18 cellular contexts compared by ENCODE assay signal in the genomic region with DNA sequence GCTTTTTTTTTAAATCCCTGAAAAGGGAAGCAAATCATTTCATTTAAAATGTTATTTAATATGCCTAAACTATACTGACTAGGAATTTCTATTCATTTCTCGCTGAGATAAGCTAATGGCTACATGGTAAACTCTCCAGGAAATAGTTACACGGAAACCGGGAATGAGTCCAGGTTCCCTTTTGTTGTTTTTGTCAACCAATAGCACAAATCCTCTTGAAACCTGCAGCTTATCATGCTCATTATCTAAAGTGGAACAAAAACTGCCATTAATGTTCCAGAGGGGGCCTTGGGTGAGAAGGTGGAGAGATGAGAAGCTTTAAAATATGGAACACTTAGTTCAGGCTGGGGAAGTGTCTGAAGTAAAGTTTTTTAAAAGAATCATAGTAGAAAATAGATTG.
DNase-seq lines count a peak whose midpoint lies in the region; ATAC-seq and TF ChIP-seq lines count a peak whose summit lies in the region.
"Had no signal": no experiment of that assay in that cellular context is flagged by ENCODE, and none has a peak within 500 bp of the region (broad histone marks: within the 10 kb centered on the region; RNA-seq: fewer than 3 reads in every experiment).

No MANE protein-coding gene starts in this region.

- peaks cover 21% of the 10 kb centered on the region for H3F3A ChIP-seq in neural progenitor cell (ENCODE audit: low read depth)

- no peaks in the 10 kb centered on the region for H3K27me3 Mint-ChIP-seq in neural progenitor cell (ENCODE audit: insufficient read depth, low read depth)
- H3K27me3 Mint-ChIP-seq: activated B cell treated with CpG ODN at 0.5 μM for 24 hours; activated CD8-positive, alpha-beta memory T cell treated with anti-CD3 and anti-CD28 coated beads, Interleukin-2, amount 10 ng/mL, durations not matched to agents 7 days and 5 days; effector memory CD8-positive, alpha-beta T cell; stimulated activated naive CD8-positive, alpha-beta T cell treated with anti-CD3 and anti-CD28 coated beads, Interleukin-15, Interleukin-2, amounts not matched to agents 100 ng/mL and 50 ng/mL, for 24 hours had no signal

- DNase-seq in NCI-H146 treated with DMSO at 0.1 percent for 48 hours (lab: John Stamatoyannopoulos, UW; ENCODE audit: unreplicated experiment): peak; percentile 97
- peak; percentile 38 for DNase-seq in neural progenitor cell (ENCODE audit: low spot score)
- DNase-seq in ACHN: no peak
- no peak for DNase-seq in stimulated activated CD4-positive, alpha-beta T cell treated with anti-CD3 and anti-CD28 coated beads, Interleukin-4, amount 100 ng/mL, for 24 hours
- DNase-seq: activated B cell treated with CpG ODN at 0.5 μM for 24 hours; activated CD8-positive, alpha-beta memory T cell treated with anti-CD3 and anti-CD28 coated beads, Interleukin-2, amount 10 ng/mL, durations not matched to agents 7 days and 5 days; activated gamma-delta T cell; aorta; effector memory CD8-positive, alpha-beta T cell; foreskin keratinocyte; HFFc6; NCI-H446; Peyer's patch had no signal

- CTCF ChIA-PET in HEK293 (lab: Yijun Ruan, JAX): interaction anchor here (0.6 kb wide), 1 partner anchor 326 kb away, joined by 3 read pairs; no protein-coding TSS in a partner anchor

- H4K20me1 ChIP-seq in neural progenitor cell (ENCODE audit: low read depth): no peaks in the 10 kb centered on the region

- H3K4me3 ChIP-seq in HEK293 (ENCODE audit: low read depth, low read length) (no peak overlapping the region), neural progenitor cell (no peak overlapping the region)
- H3K4me3 ChIP-seq: Peyer's patch had no signal

- no peak overlapping the region for H3K4me3 Mint-ChIP-seq in neural progenitor cell
- H3K4me3 Mint-ChIP-seq: activated B cell treated with CpG ODN at 0.5 μM for 24 hours; activated CD8-positive, alpha-beta memory T cell treated with anti-CD3 and anti-CD28 coated beads, Interleukin-2, amount 10 ng/mL, durations not matched to agents 7 days and 5 days; effector memory CD8-positive, alpha-beta T cell; HFFc6; stimulated activated naive CD8-positive, alpha-beta T cell treated with anti-CD3 and anti-CD28 coated beads, Interleukin-15, Interleukin-2, amounts not matched to agents 100 ng/mL and 50 ng/mL, for 24 hours had no signal

- no peaks in the 10 kb centered on the region for H3K27me3 ChIP-seq in neural progenitor cell
- H3K27me3 ChIP-seq: foreskin keratinocyte, Peyer's patch had no signal

- H2AFZ ChIP-seq in neural progenitor cell (replicated peaks): no peak overlapping the region

- no peak for TF ChIP-seq CTCF in HEK293 (tag by site-specific recombination; IDR thresholded peaks at IDR 0.05)
- no peak for TF ChIP-seq CTCF in VCaP (conservative IDR thresholded peaks at IDR 0.05)
- TF ChIP-seq CTCF in neural progenitor cell (IDR thresholded peaks at IDR 0.05): no peak

- peaks cover 7% of the 10 kb centered on the region for H3K4me1 Mint-ChIP-seq in neural progenitor cell
- H3K4me1 Mint-ChIP-seq: activated B cell treated with CpG ODN at 0.5 μM for 24 hours; activated CD8-positive, alpha-beta memory T cell treated with anti-CD3 and anti-CD28 coated beads, Interleukin-2, amount 10 ng/mL, durations not matched to agents 7 days and 5 days had no signal

- no peaks in the 10 kb centered on the region for H3K79me2 ChIP-seq in neural progenitor cell (ENCODE audit: low read depth)

- H3K27ac Mint-ChIP-seq in neural progenitor cell: no peak overlapping the region
- H3K27ac Mint-ChIP-seq: activated B cell treated with CpG ODN at 0.5 μM for 24 hours; activated CD8-positive, alpha-beta memory T cell treated with anti-CD3 and anti-CD28 coated beads, Interleukin-2, amount 10 ng/mL, durations not matched to agents 7 days and 5 days; effector memory CD8-positive, alpha-beta T cell; HFFc6; stimulated activated naive CD8-positive, alpha-beta T cell treated with anti-CD3 and anti-CD28 coated beads, Interleukin-15, Interleukin-2, amounts not matched to agents 100 ng/mL and 50 ng/mL, for 24 hours had no signal

- H3K9ac ChIP-seq in neural progenitor cell: no peak overlapping the region

- ATAC-seq in GM18505 (IDR thresholded peaks at IDR 0.05; ENCODE audit: unreplicated experiment) (no peak), GM18502 (IDR thresholded peaks at IDR 0.05; ENCODE audit: poor library complexity, unreplicated experiment) (no peak)
- ATAC-seq: activated CD8-positive, alpha-beta memory T cell treated with anti-CD3 and anti-CD28 coated beads, Interleukin-2, amount 10 ng/mL, durations not matched to agents 7 days and 5 days; effector memory CD8-positive, alpha-beta T cell; foreskin keratinocyte had no signal

- POLR2A ChIA-PET in HEK293 (lab: Yijun Ruan, JAX): no interaction called here

- no peaks in the 10 kb centered on the region for H3K36me3 ChIP-seq in HEK293 (ENCODE audit: control insufficient read depth in 2 of 2, insufficient read depth in 1 of 2, low read length in 2 of 2)
- H3K36me3 ChIP-seq in neural progenitor cell: peaks cover 5% of the 10 kb centered on the region
- H3K36me3 ChIP-seq: Peyer's patch had no signal

- in situ Hi-C loops in ACHN (cut with HindIII; ENCODE audit: low pct_ligation_motif_present, low pct_unique_long_range_greater_than_20kb, low sequenced_read_pairs): no loop called here

- no peaks in the 10 kb centered on the region for H3K36me3 Mint-ChIP-seq in neural progenitor cell
- H3K36me3 Mint-ChIP-seq: activated CD8-positive, alpha-beta memory T cell treated with anti-CD3 and anti-CD28 coated beads, Interleukin-2, amount 10 ng/mL, durations not matched to agents 7 days and 5 days had no signal

- H3K4me2 ChIP-seq in neural progenitor cell: peak overlapping the region; percentile 61

- TF ChIP-seq POLR2A in GM18505 (IDR thresholded peaks at IDR 0.05; ENCODE audit: borderline replicate concordance, extremely low read depth, insufficient read depth, insufficient read length): no peak

- H3K9me3 ChIP-seq in HEK293 (ENCODE audit: control insufficient read depth, insufficient read depth, low read depth, low read length) (no peaks in the 10 kb centered on the region), neural progenitor cell (ENCODE audit: low read depth) (peaks cover 6% of the 10 kb centered on the region)
- H3K9me3 ChIP-seq: Peyer's patch had no signal

- H3K9me3 Mint-ChIP-seq in neural progenitor cell: peaks cover 15% of the 10 kb centered on the region
- H3K9me3 Mint-ChIP-seq: activated B cell treated with CpG ODN at 0.5 μM for 24 hours; effector memory CD8-positive, alpha-beta T cell; stimulated activated naive CD8-positive, alpha-beta T cell treated with anti-CD3 and anti-CD28 coated beads, Interleukin-15, Interleukin-2, amounts not matched to agents 100 ng/mL and 50 ng/mL, for 24 hours had no signal

- peaks cover 6% of the 10 kb centered on the region; the same call in 1 of the 2 replicates for H3K4me1 ChIP-seq in HEK293 (ENCODE audit: control insufficient read depth, insufficient read depth, low read length)
- H3K4me1 ChIP-seq in neural progenitor cell: peaks cover 24% of the 10 kb centered on the region
- H3K4me1 ChIP-seq: foreskin keratinocyte, Peyer's patch had no signal

- H3K27ac ChIP-seq in HEK293 (ENCODE audit: extremely low read depth, low read depth, low read length): no peak overlapping the region
- peak overlapping the region; percentile 47 for H3K27ac ChIP-seq in VCaP
- H3K27ac ChIP-seq in neural progenitor cell: peak overlapping the region; percentile 75
- H3K27ac ChIP-seq: foreskin keratinocyte, Peyer's patch had no signal

TF ChIP-seq in HEK293, 187 proteins besides CTCF, POLR2A, EP300 and RAD21 (continues in another document):
- TF ChIP-seq, protein P1, sequence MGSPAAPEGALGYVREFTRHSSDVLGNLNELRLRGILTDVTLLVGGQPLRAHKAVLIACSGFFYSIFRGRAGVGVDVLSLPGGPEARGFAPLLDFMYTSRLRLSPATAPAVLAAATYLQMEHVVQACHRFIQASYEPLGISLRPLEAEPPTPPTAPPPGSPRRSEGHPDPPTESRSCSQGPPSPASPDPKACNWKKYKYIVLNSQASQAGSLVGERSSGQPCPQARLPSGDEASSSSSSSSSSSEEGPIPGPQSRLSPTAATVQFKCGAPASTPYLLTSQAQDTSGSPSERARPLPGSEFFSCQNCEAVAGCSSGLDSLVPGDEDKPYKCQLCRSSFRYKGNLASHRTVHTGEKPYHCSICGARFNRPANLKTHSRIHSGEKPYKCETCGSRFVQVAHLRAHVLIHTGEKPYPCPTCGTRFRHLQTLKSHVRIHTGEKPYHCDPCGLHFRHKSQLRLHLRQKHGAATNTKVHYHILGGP (tag by site-specific recombination; IDR thresholded peaks at IDR 0.05): peak; percentile 19; the same call in 1 of the 2 replicates
- peak; percentile 24; the same call in 1 of the 2 replicates for TF ChIP-seq TRIM28 (IDR thresholded peaks at IDR 0.05; ENCODE audit: borderline replicate concordance, low read length)
- TF ChIP-seq, protein P2, sequence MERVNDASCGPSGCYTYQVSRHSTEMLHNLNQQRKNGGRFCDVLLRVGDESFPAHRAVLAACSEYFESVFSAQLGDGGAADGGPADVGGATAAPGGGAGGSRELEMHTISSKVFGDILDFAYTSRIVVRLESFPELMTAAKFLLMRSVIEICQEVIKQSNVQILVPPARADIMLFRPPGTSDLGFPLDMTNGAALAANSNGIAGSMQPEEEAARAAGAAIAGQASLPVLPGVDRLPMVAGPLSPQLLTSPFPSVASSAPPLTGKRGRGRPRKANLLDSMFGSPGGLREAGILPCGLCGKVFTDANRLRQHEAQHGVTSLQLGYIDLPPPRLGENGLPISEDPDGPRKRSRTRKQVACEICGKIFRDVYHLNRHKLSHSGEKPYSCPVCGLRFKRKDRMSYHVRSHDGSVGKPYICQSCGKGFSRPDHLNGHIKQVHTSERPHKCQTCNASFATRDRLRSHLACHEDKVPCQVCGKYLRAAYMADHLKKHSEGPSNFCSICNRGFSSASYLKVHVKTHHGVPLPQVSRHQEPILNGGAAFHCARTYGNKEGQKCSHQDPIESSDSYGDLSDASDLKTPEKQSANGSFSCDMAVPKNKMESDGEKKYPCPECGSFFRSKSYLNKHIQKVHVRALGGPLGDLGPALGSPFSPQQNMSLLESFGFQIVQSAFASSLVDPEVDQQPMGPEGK (tag by site-specific recombination; IDR thresholded peaks at IDR 0.05): no peak

Comparison
In these comparisons a context has a peak if more than half of its experiments do, and no peak if none do; other contexts are left out.
1. DNase-seq: peak in NCI-H146 treated with DMSO at 0.1 percent for 48 hours (single experiment) and neural progenitor cell (single experiment); none in ACHN (single experiment) and stimulated activated CD4-positive, alpha-beta T cell treated with anti-CD3 and anti-CD28 coated beads, Interleukin-4, amount 100 ng/mL, for 24 hours (single experiment).